In the genomic region with DNA sequence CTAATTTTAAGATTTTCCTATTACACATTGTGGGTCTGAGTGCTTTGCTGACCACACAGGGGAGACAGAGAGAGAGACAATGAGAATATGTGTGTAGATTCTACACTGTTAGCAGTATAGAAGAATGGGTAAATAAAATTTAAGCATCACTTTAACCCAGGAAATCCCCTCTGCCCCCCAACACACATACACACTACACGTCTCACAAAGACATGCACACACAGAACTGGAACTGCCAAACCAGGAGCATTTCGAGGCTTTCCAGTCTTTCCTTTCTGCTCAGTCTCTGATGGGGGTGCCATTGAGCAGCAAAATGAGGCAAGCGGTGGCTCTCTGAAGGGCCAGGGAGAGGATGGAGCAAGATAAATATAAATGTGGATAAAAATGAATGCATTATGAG, we compare ENCODE assay signal across 1 cellular context.
A peak's percentile ranks its signal among the peaks of the same experiment; 100 is the strongest.
TF ChIP-seq lines count a peak whose summit lies in the region.

No MANE protein-coding gene starts in this region.

TF ChIP-seq in HepG2, 621 proteins besides CTCF, POLR2A, EP300 and RAD21 (continued from another document and continues in another):
- TF ChIP-seq, protein P1, sequence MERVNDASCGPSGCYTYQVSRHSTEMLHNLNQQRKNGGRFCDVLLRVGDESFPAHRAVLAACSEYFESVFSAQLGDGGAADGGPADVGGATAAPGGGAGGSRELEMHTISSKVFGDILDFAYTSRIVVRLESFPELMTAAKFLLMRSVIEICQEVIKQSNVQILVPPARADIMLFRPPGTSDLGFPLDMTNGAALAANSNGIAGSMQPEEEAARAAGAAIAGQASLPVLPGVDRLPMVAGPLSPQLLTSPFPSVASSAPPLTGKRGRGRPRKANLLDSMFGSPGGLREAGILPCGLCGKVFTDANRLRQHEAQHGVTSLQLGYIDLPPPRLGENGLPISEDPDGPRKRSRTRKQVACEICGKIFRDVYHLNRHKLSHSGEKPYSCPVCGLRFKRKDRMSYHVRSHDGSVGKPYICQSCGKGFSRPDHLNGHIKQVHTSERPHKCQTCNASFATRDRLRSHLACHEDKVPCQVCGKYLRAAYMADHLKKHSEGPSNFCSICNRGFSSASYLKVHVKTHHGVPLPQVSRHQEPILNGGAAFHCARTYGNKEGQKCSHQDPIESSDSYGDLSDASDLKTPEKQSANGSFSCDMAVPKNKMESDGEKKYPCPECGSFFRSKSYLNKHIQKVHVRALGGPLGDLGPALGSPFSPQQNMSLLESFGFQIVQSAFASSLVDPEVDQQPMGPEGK (CRISPR knock-in tag; IDR thresholded peaks at IDR 0.05), result peak; percentile 16; the same call in 1 of the 2 replicates
- TF ChIP-seq SMC3 (IDR thresholded peaks at IDR 0.05; ENCODE audit: low read length), result peak; percentile 71
- no peak for TF ChIP-seq ARHGAP35 (CRISPR knock-in tag; IDR thresholded peaks at IDR 0.05; ENCODE audit: borderline replicate concordance)
- TF ChIP-seq KMT2A (CRISPR knock-in tag; IDR thresholded peaks at IDR 0.05), result 0 out of 2 replicates have a peak, but pooled peaks have one; percentile 75
- 0 out of 2 replicates have a peak, but pooled peaks have one; percentile 18 for TF ChIP-seq ZFX (CRISPR knock-in tag; IDR thresholded peaks at IDR 0.05; ENCODE audit: low read depth)
- 0 out of 2 replicates have a peak, but pooled peaks have one; percentile 31 for TF ChIP-seq KDM2A (CRISPR knock-in tag; IDR thresholded peaks at IDR 0.05; ENCODE audit: borderline replicate concordance, low read depth)
- 0 out of 2 replicates have a peak, but pooled peaks have one; percentile 44 for TF ChIP-seq ZMYM4 (CRISPR knock-in tag; IDR thresholded peaks at IDR 0.05)
- TF ChIP-seq SOX6 (IDR thresholded peaks at IDR 0.05), result no peak
- peak; percentile 28; the same call in 1 of the 2 replicates for TF ChIP-seq SOX6 (CRISPR knock-in tag; IDR thresholded peaks at IDR 0.05)
- TF ChIP-seq, protein P2, sequence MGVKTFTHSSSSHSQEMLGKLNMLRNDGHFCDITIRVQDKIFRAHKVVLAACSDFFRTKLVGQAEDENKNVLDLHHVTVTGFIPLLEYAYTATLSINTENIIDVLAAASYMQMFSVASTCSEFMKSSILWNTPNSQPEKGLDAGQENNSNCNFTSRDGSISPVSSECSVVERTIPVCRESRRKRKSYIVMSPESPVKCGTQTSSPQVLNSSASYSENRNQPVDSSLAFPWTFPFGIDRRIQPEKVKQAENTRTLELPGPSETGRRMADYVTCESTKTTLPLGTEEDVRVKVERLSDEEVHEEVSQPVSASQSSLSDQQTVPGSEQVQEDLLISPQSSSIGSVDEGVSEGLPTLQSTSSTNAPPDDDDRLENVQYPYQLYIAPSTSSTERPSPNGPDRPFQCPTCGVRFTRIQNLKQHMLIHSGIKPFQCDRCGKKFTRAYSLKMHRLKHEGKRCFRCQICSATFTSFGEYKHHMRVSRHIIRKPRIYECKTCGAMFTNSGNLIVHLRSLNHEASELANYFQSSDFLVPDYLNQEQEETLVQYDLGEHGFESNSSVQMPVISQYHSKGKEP (CRISPR knock-in tag; IDR thresholded peaks at IDR 0.05), result 0 out of 2 replicates have a peak, but pooled peaks have one; percentile 37
- peak; percentile 7; the same call in 1 of the 2 replicates for TF ChIP-seq CEBPB (IDR thresholded peaks at IDR 0.05; ENCODE audit: borderline replicate concordance, low read depth, low read length)
- TF ChIP-seq BRCA1 (CRISPR knock-in tag; IDR thresholded peaks at IDR 0.05), result 0 out of 2 replicates have a peak, but pooled peaks have one; percentile 31
- TF ChIP-seq ZNF207 (IDR thresholded peaks at IDR 0.05; ENCODE audit: borderline replicate concordance), result no peak
- peak; percentile 46 for TF ChIP-seq ASH2L (IDR thresholded peaks at IDR 0.05; ENCODE audit: insufficient read length, low read depth, low read length)
- TF ChIP-seq, protein P3, sequence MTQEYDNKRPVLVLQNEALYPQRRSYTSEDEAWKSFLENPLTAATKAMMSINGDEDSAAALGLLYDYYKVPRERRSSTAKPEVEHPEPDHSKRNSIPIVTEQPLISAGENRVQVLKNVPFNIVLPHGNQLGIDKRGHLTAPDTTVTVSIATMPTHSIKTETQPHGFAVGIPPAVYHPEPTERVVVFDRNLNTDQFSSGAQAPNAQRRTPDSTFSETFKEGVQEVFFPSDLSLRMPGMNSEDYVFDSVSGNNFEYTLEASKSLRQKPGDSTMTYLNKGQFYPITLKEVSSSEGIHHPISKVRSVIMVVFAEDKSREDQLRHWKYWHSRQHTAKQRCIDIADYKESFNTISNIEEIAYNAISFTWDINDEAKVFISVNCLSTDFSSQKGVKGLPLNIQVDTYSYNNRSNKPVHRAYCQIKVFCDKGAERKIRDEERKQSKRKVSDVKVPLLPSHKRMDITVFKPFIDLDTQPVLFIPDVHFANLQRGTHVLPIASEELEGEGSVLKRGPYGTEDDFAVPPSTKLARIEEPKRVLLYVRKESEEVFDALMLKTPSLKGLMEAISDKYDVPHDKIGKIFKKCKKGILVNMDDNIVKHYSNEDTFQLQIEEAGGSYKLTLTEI (CRISPR knock-in tag; conservative IDR thresholded peaks at IDR 0.05), result no peak
- 0 out of 2 replicates have a peak, but pooled peaks have one; percentile 29 for TF ChIP-seq ZFP82 (CRISPR knock-in tag; IDR thresholded peaks at IDR 0.05; ENCODE audit: borderline replicate concordance)
- TF ChIP-seq, protein P4, sequence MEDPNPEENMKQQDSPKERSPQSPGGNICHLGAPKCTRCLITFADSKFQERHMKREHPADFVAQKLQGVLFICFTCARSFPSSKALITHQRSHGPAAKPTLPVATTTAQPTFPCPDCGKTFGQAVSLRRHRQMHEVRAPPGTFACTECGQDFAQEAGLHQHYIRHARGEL (CRISPR knock-in tag; IDR thresholded peaks at IDR 0.05), result peak; percentile 88; the same call in 1 of the 2 replicates
- TF ChIP-seq TEAD3 (CRISPR knock-in tag; optimal IDR thresholded peaks at IDR 0.05; ENCODE audit: borderline replicate concordance), result peak; percentile 16
- TF ChIP-seq ZBTB38 (CRISPR knock-in tag; IDR thresholded peaks at IDR 0.05), result 0 out of 2 replicates have a peak, but pooled peaks have one; percentile 27
- TF ChIP-seq, protein P5, sequence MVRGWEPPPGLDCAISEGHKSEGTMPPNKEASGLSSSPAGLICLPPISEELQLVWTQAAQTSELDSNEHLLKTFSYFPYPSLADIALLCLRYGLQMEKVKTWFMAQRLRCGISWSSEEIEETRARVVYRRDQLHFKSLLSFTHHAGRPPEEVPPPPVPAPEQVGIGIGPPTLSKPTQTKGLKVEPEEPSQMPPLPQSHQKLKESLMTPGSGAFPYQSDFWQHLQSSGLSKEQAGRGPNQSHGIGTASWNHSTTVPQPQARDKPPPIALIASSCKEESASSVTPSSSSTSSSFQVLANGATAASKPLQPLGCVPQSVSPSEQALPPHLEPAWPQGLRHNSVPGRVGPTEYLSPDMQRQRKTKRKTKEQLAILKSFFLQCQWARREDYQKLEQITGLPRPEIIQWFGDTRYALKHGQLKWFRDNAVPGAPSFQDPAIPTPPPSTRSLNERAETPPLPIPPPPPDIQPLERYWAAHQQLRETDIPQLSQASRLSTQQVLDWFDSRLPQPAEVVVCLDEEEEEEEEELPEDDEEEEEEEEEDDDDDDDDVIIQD (CRISPR knock-in tag; IDR thresholded peaks at IDR 0.05; ENCODE audit: low read depth), result 0 out of 2 replicates have a peak, but pooled peaks have one; percentile 13
- peak; percentile 52 for TF ChIP-seq CEBPG (CRISPR knock-in tag; IDR thresholded peaks at IDR 0.05)
- TF ChIP-seq, protein P6, sequence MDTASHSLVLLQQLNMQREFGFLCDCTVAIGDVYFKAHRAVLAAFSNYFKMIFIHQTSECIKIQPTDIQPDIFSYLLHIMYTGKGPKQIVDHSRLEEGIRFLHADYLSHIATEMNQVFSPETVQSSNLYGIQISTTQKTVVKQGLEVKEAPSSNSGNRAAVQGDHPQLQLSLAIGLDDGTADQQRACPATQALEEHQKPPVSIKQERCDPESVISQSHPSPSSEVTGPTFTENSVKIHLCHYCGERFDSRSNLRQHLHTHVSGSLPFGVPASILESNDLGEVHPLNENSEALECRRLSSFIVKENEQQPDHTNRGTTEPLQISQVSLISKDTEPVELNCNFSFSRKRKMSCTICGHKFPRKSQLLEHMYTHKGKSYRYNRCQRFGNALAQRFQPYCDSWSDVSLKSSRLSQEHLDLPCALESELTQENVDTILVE (CRISPR knock-in tag; IDR thresholded peaks at IDR 0.05), result peak; percentile 23; the same call in 1 of the 2 replicates
- TF ChIP-seq MIXL1 (CRISPR knock-in tag; IDR thresholded peaks at IDR 0.05), result 0 out of 2 replicates have a peak, but pooled peaks have one; percentile 22
- TF ChIP-seq, protein P7, sequence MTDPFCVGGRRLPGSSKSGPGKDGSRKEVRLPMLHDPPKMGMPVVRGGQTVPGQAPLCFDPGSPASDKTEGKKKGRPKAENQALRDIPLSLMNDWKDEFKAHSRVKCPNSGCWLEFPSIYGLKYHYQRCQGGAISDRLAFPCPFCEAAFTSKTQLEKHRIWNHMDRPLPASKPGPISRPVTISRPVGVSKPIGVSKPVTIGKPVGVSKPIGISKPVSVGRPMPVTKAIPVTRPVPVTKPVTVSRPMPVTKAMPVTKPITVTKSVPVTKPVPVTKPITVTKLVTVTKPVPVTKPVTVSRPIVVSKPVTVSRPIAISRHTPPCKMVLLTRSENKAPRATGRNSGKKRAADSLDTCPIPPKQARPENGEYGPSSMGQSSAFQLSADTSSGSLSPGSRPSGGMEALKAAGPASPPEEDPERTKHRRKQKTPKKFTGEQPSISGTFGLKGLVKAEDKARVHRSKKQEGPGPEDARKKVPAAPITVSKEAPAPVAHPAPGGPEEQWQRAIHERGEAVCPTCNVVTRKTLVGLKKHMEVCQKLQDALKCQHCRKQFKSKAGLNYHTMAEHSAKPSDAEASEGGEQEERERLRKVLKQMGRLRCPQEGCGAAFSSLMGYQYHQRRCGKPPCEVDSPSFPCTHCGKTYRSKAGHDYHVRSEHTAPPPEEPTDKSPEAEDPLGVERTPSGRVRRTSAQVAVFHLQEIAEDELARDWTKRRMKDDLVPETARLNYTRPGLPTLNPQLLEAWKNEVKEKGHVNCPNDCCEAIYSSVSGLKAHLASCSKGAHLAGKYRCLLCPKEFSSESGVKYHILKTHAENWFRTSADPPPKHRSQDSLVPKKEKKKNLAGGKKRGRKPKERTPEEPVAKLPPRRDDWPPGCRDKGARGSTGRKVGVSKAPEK (CRISPR knock-in tag; IDR thresholded peaks at IDR 0.05; ENCODE audit: borderline replicate concordance), result 0 out of 2 replicates have a peak, but pooled peaks have one; percentile 36
- TF ChIP-seq, protein P8, sequence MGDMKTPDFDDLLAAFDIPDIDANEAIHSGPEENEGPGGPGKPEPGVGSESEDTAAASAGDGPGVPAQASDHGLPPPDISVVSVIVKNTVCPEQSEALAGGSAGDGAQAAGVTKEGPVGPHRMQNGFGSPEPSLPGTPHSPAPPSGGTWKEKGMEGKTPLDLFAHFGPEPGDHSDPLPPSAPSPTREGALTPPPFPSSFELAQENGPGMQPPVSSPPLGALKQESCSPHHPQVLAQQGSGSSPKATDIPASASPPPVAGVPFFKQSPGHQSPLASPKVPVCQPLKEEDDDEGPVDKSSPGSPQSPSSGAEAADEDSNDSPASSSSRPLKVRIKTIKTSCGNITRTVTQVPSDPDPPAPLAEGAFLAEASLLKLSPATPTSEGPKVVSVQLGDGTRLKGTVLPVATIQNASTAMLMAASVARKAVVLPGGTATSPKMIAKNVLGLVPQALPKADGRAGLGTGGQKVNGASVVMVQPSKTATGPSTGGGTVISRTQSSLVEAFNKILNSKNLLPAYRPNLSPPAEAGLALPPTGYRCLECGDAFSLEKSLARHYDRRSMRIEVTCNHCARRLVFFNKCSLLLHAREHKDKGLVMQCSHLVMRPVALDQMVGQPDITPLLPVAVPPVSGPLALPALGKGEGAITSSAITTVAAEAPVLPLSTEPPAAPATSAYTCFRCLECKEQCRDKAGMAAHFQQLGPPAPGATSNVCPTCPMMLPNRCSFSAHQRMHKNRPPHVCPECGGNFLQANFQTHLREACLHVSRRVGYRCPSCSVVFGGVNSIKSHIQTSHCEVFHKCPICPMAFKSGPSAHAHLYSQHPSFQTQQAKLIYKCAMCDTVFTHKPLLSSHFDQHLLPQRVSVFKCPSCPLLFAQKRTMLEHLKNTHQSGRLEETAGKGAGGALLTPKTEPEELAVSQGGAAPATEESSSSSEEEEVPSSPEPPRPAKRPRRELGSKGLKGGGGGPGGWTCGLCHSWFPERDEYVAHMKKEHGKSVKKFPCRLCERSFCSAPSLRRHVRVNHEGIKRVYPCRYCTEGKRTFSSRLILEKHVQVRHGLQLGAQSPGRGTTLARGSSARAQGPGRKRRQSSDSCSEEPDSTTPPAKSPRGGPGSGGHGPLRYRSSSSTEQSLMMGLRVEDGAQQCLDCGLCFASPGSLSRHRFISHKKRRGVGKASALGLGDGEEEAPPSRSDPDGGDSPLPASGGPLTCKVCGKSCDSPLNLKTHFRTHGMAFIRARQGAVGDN (CRISPR knock-in tag; IDR thresholded peaks at IDR 0.05), result no peak
- TF ChIP-seq FOXA3 (CRISPR knock-in tag; IDR thresholded peaks at IDR 0.05), result peak; percentile 32; the same call in 1 of the 2 replicates
- peak; percentile 66 for TF ChIP-seq BCL6 (CRISPR knock-in tag; IDR thresholded peaks at IDR 0.05)
- TF ChIP-seq, protein P9, sequence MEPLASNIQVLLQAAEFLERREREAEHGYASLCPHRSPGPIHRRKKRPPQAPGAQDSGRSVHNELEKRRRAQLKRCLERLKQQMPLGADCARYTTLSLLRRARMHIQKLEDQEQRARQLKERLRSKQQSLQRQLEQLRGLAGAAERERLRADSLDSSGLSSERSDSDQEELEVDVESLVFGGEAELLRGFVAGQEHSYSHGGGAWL (CRISPR knock-in tag; IDR thresholded peaks at IDR 0.05), result no peak
- peak; percentile 40 for TF ChIP-seq XRCC5 (optimal IDR thresholded peaks at IDR 0.05; ENCODE audit: low read length)
- TF ChIP-seq, protein P10, sequence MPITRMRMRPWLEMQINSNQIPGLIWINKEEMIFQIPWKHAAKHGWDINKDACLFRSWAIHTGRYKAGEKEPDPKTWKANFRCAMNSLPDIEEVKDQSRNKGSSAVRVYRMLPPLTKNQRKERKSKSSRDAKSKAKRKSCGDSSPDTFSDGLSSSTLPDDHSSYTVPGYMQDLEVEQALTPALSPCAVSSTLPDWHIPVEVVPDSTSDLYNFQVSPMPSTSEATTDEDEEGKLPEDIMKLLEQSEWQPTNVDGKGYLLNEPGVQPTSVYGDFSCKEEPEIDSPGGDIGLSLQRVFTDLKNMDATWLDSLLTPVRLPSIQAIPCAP (CRISPR knock-in tag; IDR thresholded peaks at IDR 0.05; ENCODE audit: low read depth), result no peak
- TF ChIP-seq ZNF644 (CRISPR knock-in tag; IDR thresholded peaks at IDR 0.05; ENCODE audit: low read depth), result 0 out of 2 replicates have a peak, but pooled peaks have one; percentile 41
- TF ChIP-seq PPARG (CRISPR knock-in tag; conservative IDR thresholded peaks at IDR 0.05), result peak; percentile 29; the same call in 1 of the 2 replicates
- TF ChIP-seq, protein P11, sequence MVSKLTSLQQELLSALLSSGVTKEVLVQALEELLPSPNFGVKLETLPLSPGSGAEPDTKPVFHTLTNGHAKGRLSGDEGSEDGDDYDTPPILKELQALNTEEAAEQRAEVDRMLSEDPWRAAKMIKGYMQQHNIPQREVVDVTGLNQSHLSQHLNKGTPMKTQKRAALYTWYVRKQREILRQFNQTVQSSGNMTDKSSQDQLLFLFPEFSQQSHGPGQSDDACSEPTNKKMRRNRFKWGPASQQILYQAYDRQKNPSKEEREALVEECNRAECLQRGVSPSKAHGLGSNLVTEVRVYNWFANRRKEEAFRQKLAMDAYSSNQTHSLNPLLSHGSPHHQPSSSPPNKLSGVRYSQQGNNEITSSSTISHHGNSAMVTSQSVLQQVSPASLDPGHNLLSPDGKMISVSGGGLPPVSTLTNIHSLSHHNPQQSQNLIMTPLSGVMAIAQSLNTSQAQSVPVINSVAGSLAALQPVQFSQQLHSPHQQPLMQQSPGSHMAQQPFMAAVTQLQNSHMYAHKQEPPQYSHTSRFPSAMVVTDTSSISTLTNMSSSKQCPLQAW (CRISPR knock-in tag; IDR thresholded peaks at IDR 0.05), result 0 out of 2 replicates have a peak, but pooled peaks have one; percentile 28
- TF ChIP-seq HDAC2 (CRISPR knock-in tag; IDR thresholded peaks at IDR 0.05), result 0 out of 2 replicates have a peak, but pooled peaks have one; percentile 18
- peak; percentile 36; the same call in 1 of the 2 replicates for TF ChIP-seq SALL1 (CRISPR knock-in tag; IDR thresholded peaks at IDR 0.05)
- TF ChIP-seq AGO2 (optimal IDR thresholded peaks at IDR 0.05; ENCODE audit: low read depth, low read length), result peak; percentile 28
- TF ChIP-seq POGZ (CRISPR knock-in tag; IDR thresholded peaks at IDR 0.05), result no peak
